Comparison of ENCODE assay signal across 18 cellular contexts in the genomic region with DNA sequence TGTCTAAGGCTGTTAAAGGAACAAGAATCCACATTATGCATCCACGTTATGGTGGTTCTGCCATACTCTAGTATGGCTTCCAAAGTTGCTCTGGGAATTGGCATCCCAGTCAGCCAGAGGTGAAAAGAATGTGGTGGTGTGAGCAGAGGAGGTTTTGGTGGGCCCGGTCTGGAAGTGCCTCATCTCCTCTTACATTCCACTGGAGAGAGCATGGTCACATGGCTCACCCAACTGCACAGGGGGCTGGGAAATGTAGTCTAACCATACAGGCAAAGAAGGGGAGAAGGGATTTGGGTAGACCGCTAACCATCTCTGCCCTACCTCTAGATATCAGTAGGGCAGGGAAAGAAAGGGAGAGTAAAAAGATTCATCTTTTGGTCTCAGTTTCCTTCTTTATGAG.
"Had no signal": no experiment of that assay in that cellular context is flagged by ENCODE, and none has a peak within 500 bp of the region (broad histone marks: within the 10 kb centered on the region; RNA-seq: fewer than 3 reads in every experiment).

No MANE protein-coding gene starts in this region.

- H3K27ac Mint-ChIP-seq: activated CD4-positive, alpha-beta memory T cell treated with anti-CD3 and anti-CD28 coated beads for 36 hours; activated T-helper 17 cell treated with anti-CD3 and anti-CD28 coated beads, Interleukin-2, amount 50 U/mL, for 72 hours; natural killer cell; stimulated activated effector memory CD8-positive, alpha-beta T cell treated with anti-CD3 and anti-CD28 coated beads, Interleukin-12 subunit alpha, Interleukin-12 subunit beta, amount 100 ng/mL, for 72 hours had no signal

- H3K27me3 ChIP-seq: esophagus squamous epithelium, pancreas, stomach, testis, upper lobe of left lung had no signal

- H3K4me3 Mint-ChIP-seq: activated CD4-positive, alpha-beta memory T cell treated with anti-CD3 and anti-CD28 coated beads for 36 hours; activated T-helper 17 cell treated with anti-CD3 and anti-CD28 coated beads, Interleukin-2, amount 50 U/mL, for 72 hours; natural killer cell; stimulated activated effector memory CD8-positive, alpha-beta T cell treated with anti-CD3 and anti-CD28 coated beads, Interleukin-12 subunit alpha, Interleukin-12 subunit beta, amount 100 ng/mL, for 72 hours had no signal

- H3K9me3 ChIP-seq: esophagus squamous epithelium, pancreas, stomach, testis, upper lobe of left lung had no signal

- ATAC-seq: activated T-helper 17 cell treated with anti-CD3 and anti-CD28 coated beads, Interleukin-2, amount 50 U/mL, for 72 hours; left cardiac atrium; natural killer cell; sciatic nerve; stimulated activated effector memory CD8-positive, alpha-beta T cell treated with anti-CD3 and anti-CD28 coated beads, Interleukin-12 subunit alpha, Interleukin-12 subunit beta, amount 100 ng/mL, for 72 hours had no signal

- H3K36me3 ChIP-seq: esophagus squamous epithelium, pancreas, stomach, upper lobe of left lung had no signal

- H3K27ac ChIP-seq: esophagus squamous epithelium, pancreas, testis, upper lobe of left lung had no signal

- H3K4me3 ChIP-seq: esophagus squamous epithelium, pancreas, stomach, testis, upper lobe of left lung had no signal

- DNase-seq: activated CD4-positive, alpha-beta memory T cell treated with anti-CD3 and anti-CD28 coated beads for 36 hours; activated CD4-positive, alpha-beta T cell treated with anti-CD3 and anti-CD28 coated beads for 4 hours; activated naive CD4-positive, alpha-beta T cell treated with Interleukin-2 at 50 U/mL for 16 hours; anterior cingulate cortex; cerebellar nuclear complex; effector CD4-positive, alpha-beta T cell; esophagus squamous epithelium; natural killer cell; stimulated activated CD4-positive, alpha-beta T cell treated with anti-CD3 and anti-CD28 coated beads, Interleukin-4, amount 100 ng/mL, for 24 hours; stomach; T-helper 2 cell; testis; upper lobe of left lung had no signal

- H3K36me3 Mint-ChIP-seq: activated CD4-positive, alpha-beta memory T cell treated with anti-CD3 and anti-CD28 coated beads for 36 hours; natural killer cell; stimulated activated effector memory CD8-positive, alpha-beta T cell treated with anti-CD3 and anti-CD28 coated beads, Interleukin-12 subunit alpha, Interleukin-12 subunit beta, amount 100 ng/mL, for 72 hours had no signal

- H3K9me3 Mint-ChIP-seq: activated CD4-positive, alpha-beta memory T cell treated with anti-CD3 and anti-CD28 coated beads for 36 hours; activated T-helper 17 cell treated with anti-CD3 and anti-CD28 coated beads, Interleukin-2, amount 50 U/mL, for 72 hours; natural killer cell; stimulated activated effector memory CD8-positive, alpha-beta T cell treated with anti-CD3 and anti-CD28 coated beads, Interleukin-12 subunit alpha, Interleukin-12 subunit beta, amount 100 ng/mL, for 72 hours had no signal
